In the genomic region with DNA sequence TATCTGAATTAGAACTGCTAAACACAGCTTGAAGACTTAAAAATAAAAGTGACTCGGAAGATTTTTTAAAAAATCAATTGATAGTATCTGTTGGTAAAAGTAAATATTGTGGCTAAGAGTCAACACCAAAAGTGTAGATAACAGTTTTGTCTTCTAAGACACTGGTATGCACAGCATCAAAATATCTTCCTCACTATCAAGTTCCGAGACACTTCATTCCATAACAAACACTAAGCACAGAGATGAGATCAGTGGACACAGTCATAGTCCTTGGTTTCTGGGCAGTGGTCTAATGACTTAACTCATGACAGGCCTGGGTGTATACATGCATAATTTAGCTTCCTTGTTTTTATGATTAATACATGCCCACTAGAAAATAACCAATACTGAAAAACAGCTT, we compare ENCODE assay signal across 7 cellular contexts.
DNase-seq lines count a peak whose midpoint lies in the region; ATAC-seq and TF ChIP-seq lines count a peak whose summit lies in the region.

No MANE protein-coding gene starts in this region.

- peak overlapping the region; percentile 36 for H3K4me2 ChIP-seq in KMS-11

- H3K4me3 ChIP-seq in KMS-11 (IDR thresholded peaks at IDR 0.05; ENCODE audit: insufficient read depth, low read depth, low read length) (peak overlapping the region; percentile 49), right cardiac atrium (ENCODE audit: low read length) (peak overlapping the region; percentile 56)

- H3K4me3 Mint-ChIP-seq in activated T-helper 2 cell treated with anti-CD3 and anti-CD28 coated beads, Interferon-gamma antibody, Interleukin-2, Interleukin-4, amounts not matched to agents 10 μg/mL and 5 μg/mL and 100 μg/mL, durations not matched to agents 14 hours and 24 hours and 36 hours (ENCODE audit: low read depth): peak overlapping the region; percentile 66
- peak overlapping the region; percentile 60 to 71 for H3K4me3 Mint-ChIP-seq in stimulated activated naive B cell treated with anti-CD40 and anti-IgM and Interleukin-4, amounts not matched to agents 10 μg/mL and 1 μg/mL and 100 μg/mL, for 72 hours

- no peak for TF ChIP-seq CTCF in KMS-11 (conservative IDR thresholded peaks at IDR 0.05; ENCODE audit: low read depth, low read length)

- no peaks in the 10 kb centered on the region for H3K9me3 ChIP-seq in right cardiac atrium (ENCODE audit: control insufficient read depth, low read length)

- intact Hi-C loops in activated T-helper 2 cell treated with anti-CD3 and anti-CD28 coated beads, Interferon-gamma antibody, Interleukin-2, Interleukin-4, amounts not matched to agents 10 μg/mL and 5 μg/mL and 100 μg/mL, durations not matched to agents 14 hours and 24 hours and 36 hours (cut with micrococcal nuclease): no loop called here
- intact Hi-C loops in right cardiac atrium (cut with DNase I): no loop called here

- WGBS in right cardiac atrium: 27% methylated on average over 2 of the region's 2 CpGs

- H3K79me2 ChIP-seq in KMS-11 (ENCODE audit: insufficient read depth, low read depth): no peaks in the 10 kb centered on the region

- H3K27ac Mint-ChIP-seq in activated T-helper 2 cell treated with anti-CD3 and anti-CD28 coated beads, Interferon-gamma antibody, Interleukin-2, Interleukin-4, amounts not matched to agents 10 μg/mL and 5 μg/mL and 100 μg/mL, durations not matched to agents 14 hours and 24 hours and 36 hours: peak overlapping the region; percentile 47
- peak overlapping the region; percentile 65 for H3K27ac Mint-ChIP-seq in stimulated activated naive B cell treated with anti-CD40 and anti-IgM and Interleukin-4, amounts not matched to agents 10 μg/mL and 1 μg/mL and 100 μg/mL, for 72 hours

- DNase-seq in activated T-helper 2 cell treated with anti-CD3 and anti-CD28 coated beads, Interferon-gamma antibody, Interleukin-2, Interleukin-4, amounts not matched to agents 10 μg/mL and 5 μg/mL and 100 μg/mL, durations not matched to agents 14 hours and 24 hours and 36 hours (ENCODE audit: low spot score): no peak
- DNase-seq in right cardiac atrium (no peak), NCI-H146 treated with DMSO at 0.1 percent for 48 hours (lab: John Stamatoyannopoulos, UW; ENCODE audit: unreplicated experiment) (no peak)
- DNase-seq in stimulated activated naive B cell treated with anti-CD40 and anti-IgM and Interleukin-4, amounts not matched to agents 10 μg/mL and 1 μg/mL and 100 μg/mL, for 72 hours: no peak

- no peak overlapping the region for H3K9ac ChIP-seq in KMS-11

- peak; percentile 53 to 68 for ATAC-seq in right cardiac atrium
- peak; percentile 49 to 66 for ATAC-seq in stimulated activated naive B cell treated with anti-CD40 and anti-IgM and Interleukin-4, amounts not matched to agents 10 μg/mL and 1 μg/mL and 100 μg/mL, for 72 hours (replicated peaks)
- no peak for ATAC-seq in HG02763 (IDR thresholded peaks at IDR 0.05; ENCODE audit: unreplicated experiment)
- ATAC-seq in HG03025 (IDR thresholded peaks at IDR 0.05; ENCODE audit: low FRiP score, unreplicated experiment): no peak

- no peaks in the 10 kb centered on the region for H3K36me3 ChIP-seq in KMS-11 (ENCODE audit: insufficient read depth)

- H3K27ac ChIP-seq in KMS-11 (no peak overlapping the region), right cardiac atrium (ENCODE audit: low read length) (no peak overlapping the region)

- no peaks in the 10 kb centered on the region for H4K20me1 ChIP-seq in KMS-11 (ENCODE audit: insufficient read depth)

- no peak overlapping the region for H2AFZ ChIP-seq in KMS-11 (ENCODE audit: low read depth)

- peaks cover 61% of the 10 kb centered on the region for H3K36me3 Mint-ChIP-seq in activated T-helper 2 cell treated with anti-CD3 and anti-CD28 coated beads, Interferon-gamma antibody, Interleukin-2, Interleukin-4, amounts not matched to agents 10 μg/mL and 5 μg/mL and 100 μg/mL, durations not matched to agents 14 hours and 24 hours and 36 hours (ENCODE audit: low read depth)
- H3K36me3 Mint-ChIP-seq in stimulated activated naive B cell treated with anti-CD40 and anti-IgM and Interleukin-4, amounts not matched to agents 10 μg/mL and 1 μg/mL and 100 μg/mL, for 72 hours: peaks cover 0 to 6% of the 10 kb centered on the region in 2 donors

- H3K4me1 Mint-ChIP-seq in activated T-helper 2 cell treated with anti-CD3 and anti-CD28 coated beads, Interferon-gamma antibody, Interleukin-2, Interleukin-4, amounts not matched to agents 10 μg/mL and 5 μg/mL and 100 μg/mL, durations not matched to agents 14 hours and 24 hours and 36 hours (ENCODE audit: low read depth): peaks cover 19% of the 10 kb centered on the region
- H3K4me1 Mint-ChIP-seq in stimulated activated naive B cell treated with anti-CD40 and anti-IgM and Interleukin-4, amounts not matched to agents 10 μg/mL and 1 μg/mL and 100 μg/mL, for 72 hours: peaks cover 5 to 6% of the 10 kb centered on the region in 2 donors

- peaks cover 3% of the 10 kb centered on the region for H3K9me3 Mint-ChIP-seq in activated T-helper 2 cell treated with anti-CD3 and anti-CD28 coated beads, Interferon-gamma antibody, Interleukin-2, Interleukin-4, amounts not matched to agents 10 μg/mL and 5 μg/mL and 100 μg/mL, durations not matched to agents 14 hours and 24 hours and 36 hours
- H3K9me3 Mint-ChIP-seq in stimulated activated naive B cell treated with anti-CD40 and anti-IgM and Interleukin-4, amounts not matched to agents 10 μg/mL and 1 μg/mL and 100 μg/mL, for 72 hours: no peaks in the 10 kb centered on the region

- H3K27me3 ChIP-seq in KMS-11 (ENCODE audit: insufficient read depth, low read depth) (no peaks in the 10 kb centered on the region), right cardiac atrium (ENCODE audit: control insufficient read depth, insufficient read depth) (no peaks in the 10 kb centered on the region)

- H3K27me3 Mint-ChIP-seq in activated T-helper 2 cell treated with anti-CD3 and anti-CD28 coated beads, Interferon-gamma antibody, Interleukin-2, Interleukin-4, amounts not matched to agents 10 μg/mL and 5 μg/mL and 100 μg/mL, durations not matched to agents 14 hours and 24 hours and 36 hours (ENCODE audit: low read depth): no peaks in the 10 kb centered on the region
- H3K27me3 Mint-ChIP-seq in stimulated activated naive B cell treated with anti-CD40 and anti-IgM and Interleukin-4, amounts not matched to agents 10 μg/mL and 1 μg/mL and 100 μg/mL, for 72 hours: no peaks in the 10 kb centered on the region

- H3K4me1 ChIP-seq in KMS-11 (ENCODE audit: low read depth, poor library complexity, severe bottlenecking) (peaks cover 12% of the 10 kb centered on the region), right cardiac atrium (ENCODE audit: control insufficient read depth, insufficient read depth, low read length) (peaks cover 10% of the 10 kb centered on the region)

Comparison
In these comparisons a context has a peak if more than half of its experiments do, and no peak if none do; other contexts are left out.
1. ATAC-seq: peak in right cardiac atrium (2 of 2) and stimulated activated naive B cell treated with anti-CD40 and anti-IgM and Interleukin-4, amounts not matched to agents 10 μg/mL and 1 μg/mL and 100 μg/mL, for 72 hours (2 of 2); none in HG02763 (single experiment) and HG03025 (single experiment).